Comparison of ENCODE assay signal across 9 cellular contexts in the genomic region with DNA sequence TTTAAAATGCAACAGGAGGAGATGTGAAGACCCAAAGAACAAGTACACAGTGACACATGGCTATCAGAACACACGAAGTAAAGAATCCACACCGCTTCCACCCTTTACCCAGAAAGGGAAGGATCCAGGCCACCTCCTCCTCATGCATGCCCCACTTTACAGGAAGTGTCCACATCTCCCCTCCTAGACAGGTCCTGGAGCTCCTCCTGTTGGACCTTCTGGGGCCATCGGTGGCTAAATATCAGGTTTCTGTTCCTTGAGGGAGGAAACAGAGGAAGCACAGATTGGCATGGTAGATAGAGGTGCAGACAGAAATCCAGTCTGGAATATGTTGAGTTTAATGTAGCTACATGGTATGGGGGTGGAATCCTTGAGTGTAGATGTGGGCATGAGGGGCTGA. TPM values are rescaled to one million over a fixed set of nuclear protein-coding genes. Genes with fewer than 3 reads are reported as not detected.
DNase-seq lines count a peak whose midpoint lies in the region; ATAC-seq and TF ChIP-seq lines count a peak whose summit lies in the region.
"Had no signal": no experiment of that assay in that cellular context is flagged by ENCODE, and none has a peak within 500 bp of the region (broad histone marks: within the 10 kb centered on the region; RNA-seq: fewer than 3 reads in every experiment).

No MANE protein-coding gene starts in this region.

- intact Hi-C loops in Right ventricle myocardium inferior (cut with DNase I) = no loop called here

- CTCF ChIA-PET in AG04449 (lab: Yijun Ruan, JAX) = no interaction called here
- CTCF ChIA-PET in HEK293T (lab: Yijun Ruan, JAX) = no interaction called here

- no peak for DNase-seq in AG04449 (ENCODE audit: low read depth, low spot score)
- peak; percentile 34 for DNase-seq in HEK293T (ENCODE audit: extremely low spot score)
- DNase-seq in RWPE2 (ENCODE audit: low spot score) = no peak
- DNase-seq in foreskin keratinocyte = no peak
- no peak for DNase-seq in NCI-H526 treated with DMSO at 0.1 percent for 48 hours (lab: John Stamatoyannopoulos, UW)
- DNase-seq in Right ventricle myocardium inferior (ENCODE audit: missing footprints) = no peak
- no peak for DNase-seq in inferior parietal cortex (ENCODE audit: extremely low spot score)
- DNase-seq: glutamatergic neuron had no signal

- H3K4me3 ChIP-seq in AG04449 (ENCODE audit: low read depth, low read length) = no peak overlapping the region
- H3K4me3 ChIP-seq in RWPE2 (ENCODE audit: severe bottlenecking) = no peak overlapping the region

- no peaks in the 10 kb centered on the region for H3K9me3 ChIP-seq in RWPE2 (ENCODE audit: severe bottlenecking)

- TF ChIP-seq CTCF in AG04449 (IDR thresholded peaks at IDR 0.05; ENCODE audit: insufficient read depth, low read length, missing control alignments) = peak; percentile 25
- TF ChIP-seq CTCF in RWPE2 (IDR thresholded peaks at IDR 0.05; ENCODE audit: poor library complexity, severe bottlenecking) = peak; percentile 7
- peak; percentile 38 for TF ChIP-seq CTCF in foreskin keratinocyte (conservative IDR thresholded peaks at IDR 0.05)

- H3K36me3 ChIP-seq in RWPE2 (ENCODE audit: low read depth) = no peaks in the 10 kb centered on the region

- H3K27ac ChIP-seq in RWPE2 (ENCODE audit: poor library complexity, severe bottlenecking) (no peak overlapping the region), foreskin keratinocyte (no peak overlapping the region)

- no peak for ATAC-seq in RWPE2 (ENCODE audit: low read depth)
- ATAC-seq in foreskin keratinocyte = no peak
- no peak for ATAC-seq in Right ventricle myocardium inferior
- no peak for ATAC-seq in HG02798 (IDR thresholded peaks at IDR 0.05; ENCODE audit: poor library complexity, unreplicated experiment)

- no peaks in the 10 kb centered on the region for H3K27me3 ChIP-seq in RWPE2 (ENCODE audit: insufficient read depth, poor library complexity, severe bottlenecking)
- H3K27me3 ChIP-seq in foreskin keratinocyte = no peaks in the 10 kb centered on the region

- POLR2A ChIA-PET in AG04449 (lab: Yijun Ruan, JAX) = no interaction called here
- POLR2A ChIA-PET in HEK293T (lab: Yijun Ruan, JAX) = interaction anchor here (0.8 kb wide), 1 partner anchor 10 kb away, joined by 3 read pairs; no protein-coding TSS in a partner anchor

- H3K4me1 ChIP-seq in RWPE2 (ENCODE audit: insufficient read depth, poor library complexity, severe bottlenecking) (no peaks in the 10 kb centered on the region), foreskin keratinocyte (no peaks in the 10 kb centered on the region)

TF ChIP-seq in HEK293T, 16 proteins besides CTCF, POLR2A, EP300 and RAD21:
- TF ChIP-seq NFRKB (IDR thresholded peaks at IDR 0.05) = no peak
TF ChIP-seq in HEK293T: peak in this region for 0.

RNA-seq across cellular contexts. Expression of gene NINL, which starts 10.9 kb away (rescaled TPM):
- total RNA-seq in foreskin keratinocyte (4.3 TPM in 2 replicates), Right ventricle myocardium inferior (7.8 TPM)
- polyA plus RNA-seq in foreskin keratinocyte = 2.8 and 3.5 TPM in 2 replicates

RNA-seq across cellular contexts. Expression of gene NANP, which starts 49.4 kb away (rescaled TPM):
- 10.2 and 10.3 TPM in 2 replicates for total RNA-seq in foreskin keratinocyte
- 4.0 and 5.0 TPM in 2 replicates for polyA plus RNA-seq in foreskin keratinocyte
- 3.8 TPM for total RNA-seq in Right ventricle myocardium inferior
